ENCODE assay signal across 22 cellular contexts in the genomic region with DNA sequence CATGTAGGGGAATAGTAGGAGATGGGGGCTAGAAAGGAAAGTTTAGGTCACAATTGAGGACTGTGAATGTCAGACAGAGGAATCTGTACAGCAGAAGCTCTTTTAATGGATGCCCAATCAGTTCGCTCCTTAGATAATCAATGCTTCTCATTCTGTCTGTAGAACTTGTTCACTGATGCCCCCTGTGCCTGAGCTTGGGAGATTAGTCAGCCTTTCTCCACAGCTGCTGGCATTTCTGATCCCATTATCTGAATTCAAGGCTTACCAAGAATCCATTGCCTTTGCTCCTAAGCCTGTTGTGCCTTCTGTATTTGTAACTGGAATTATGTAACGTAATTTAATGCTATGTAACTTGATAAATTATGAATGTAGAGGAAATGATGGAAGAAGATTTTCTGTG. TPM values are rescaled to one million over a fixed set of nuclear protein-coding genes. Genes with fewer than 3 reads are reported as not detected.
"Had no signal": no experiment of that assay in that cellular context is flagged by ENCODE, and none has a peak within 500 bp of the region (broad histone marks: within the 10 kb centered on the region; RNA-seq: fewer than 3 reads in every experiment).

No MANE protein-coding gene starts in this region.

- FAIRE-seq: RCC 7860 had no signal

- H3K27me3 ChIP-seq: SJSA1 had no signal

- DNase-seq: KBM-7, MV-4-11, NCI-H1048, NCI-H1105, NCI-H1417, NCI-H1436 treated with DMSO at 0.1 percent for 48 hours, NCI-H1694, NCI-H187 treated with DMSO at 0.1 percent for 48 hours, NCI-H2029 treated with DMSO at 0.1 percent for 48 hours, NCI-H2171 treated with DMSO at 0.1 percent for 48 hours, NCI-H345, NCI-H446 treated with DMSO at 0.1 percent for 48 hours, NCI-H510A treated with DMSO at 0.1 percent for 48 hours, Right ventricle myocardium superior, RPMI8226, SIG-M5 had no signal

- H3K4me3 ChIP-seq: SJSA1, SK-N-MC had no signal

- H3K36me3 ChIP-seq: SJSA1 had no signal

- H3K27ac ChIP-seq: SJSA1, SK-N-MC had no signal

RNA-seq across cellular contexts. Expression of a gene that starts 58.5 kb away (rescaled TPM):
- total RNA-seq: HT-29, LHCN-M2, MCF 10A, Right ventricle myocardium superior, SJSA1 had no signal
